Comparison of ENCODE assay signal across 8 cellular contexts in the genomic region with DNA sequence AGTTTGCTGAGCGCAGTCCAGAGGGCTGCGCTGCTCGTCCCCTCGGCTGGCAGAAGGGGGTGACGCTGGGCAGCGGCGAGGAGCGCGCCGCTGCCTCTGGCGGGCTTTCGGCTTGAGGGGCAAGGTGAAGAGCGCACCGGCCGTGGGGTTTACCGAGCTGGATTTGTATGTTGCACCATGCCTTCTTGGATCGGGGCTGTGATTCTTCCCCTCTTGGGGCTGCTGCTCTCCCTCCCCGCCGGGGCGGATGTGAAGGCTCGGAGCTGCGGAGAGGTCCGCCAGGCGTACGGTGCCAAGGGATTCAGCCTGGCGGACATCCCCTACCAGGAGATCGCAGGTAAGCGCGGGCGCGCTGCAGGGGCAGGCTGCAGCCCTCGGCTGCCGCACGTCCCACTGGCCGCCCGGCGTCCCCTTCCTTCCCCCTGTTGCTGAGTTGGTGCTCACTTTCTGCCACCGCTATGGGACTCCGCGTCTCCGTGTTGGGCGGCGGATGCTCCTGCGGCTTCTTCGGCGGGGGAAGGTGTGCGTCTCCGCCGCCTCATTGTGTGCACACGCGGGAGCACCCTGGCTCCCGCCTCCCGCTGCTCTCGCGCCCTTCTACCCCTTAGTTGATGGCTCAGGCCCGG. TPM values are rescaled to one million over a fixed set of nuclear protein-coding genes. Genes with fewer than 3 reads are reported as not detected.
A peak's percentile ranks its signal among the peaks of the same experiment; 100 is the strongest.
DNase-seq lines count a peak whose midpoint lies in the region; TF ChIP-seq lines count a peak whose summit lies in the region.

No MANE protein-coding gene starts in this region.

- H3F3A ChIP-seq in smooth muscle cell (ENCODE audit: low read depth), result no peaks in the 10 kb centered on the region

- WGBS in smooth muscle cell (ENCODE audit: low lambda C conversion rate), result under 1% methylated on average over 49 of the region's 56 CpGs

- TF ChIP-seq CTCF in WI38 (IDR thresholded peaks at IDR 0.05; ENCODE audit: low read depth, low read length) (no peak), smooth muscle cell (IDR thresholded peaks at IDR 0.05; ENCODE audit: borderline replicate concordance, insufficient read depth, poor library complexity, severe bottlenecking) (no peak)

- no peaks in the 10 kb centered on the region for H3K36me3 ChIP-seq in iPS-15b (ENCODE audit: control insufficient read depth, insufficient read depth, low read length)
- H3K36me3 ChIP-seq in smooth muscle cell (ENCODE audit: low read depth), result no peaks in the 10 kb centered on the region

- H3K9ac ChIP-seq in iPS-15b (ENCODE audit: low read depth, low read length), result peak overlapping the region; percentile 80
- H3K9ac ChIP-seq in smooth muscle cell (ENCODE audit: low read depth), result peak overlapping the region; percentile 69

- DNase-seq in COLO668 (lab: John Stamatoyannopoulos, UW; ENCODE audit: unreplicated experiment) (peak; percentile 93), NCI-H1092 treated with DMSO at 0.1 percent for 48 hours (lab: John Stamatoyannopoulos, UW) (peak; percentile 94), smooth muscle cell (lab: John Stamatoyannopoulos, UW; ENCODE audit: unreplicated experiment) (peak; percentile 56), NOMO-1 (lab: John Stamatoyannopoulos, UW; ENCODE audit: unreplicated experiment in 2 of 2) (no peak), middle frontal gyrus (ENCODE audit: extremely low spot score, low spot score) (no peak)
- no peak for DNase-seq in stimulated activated naive CD4-positive, alpha-beta T cell (lab: John Stamatoyannopoulos, UW)

- peaks cover 26% of the 10 kb centered on the region for H3K4me1 ChIP-seq in iPS-15b (ENCODE audit: control insufficient read depth, insufficient read depth, low read length)
- peaks cover 36% of the 10 kb centered on the region for H3K4me1 ChIP-seq in smooth muscle cell (ENCODE audit: low read depth)

- peaks cover 37% of the 10 kb centered on the region for H3K79me2 ChIP-seq in smooth muscle cell (ENCODE audit: low read depth)

- H3K9me3 ChIP-seq in iPS-15b (ENCODE audit: control insufficient read depth, insufficient read depth, low read length) (no peaks in the 10 kb centered on the region), smooth muscle cell (replicated peaks; ENCODE audit: low read depth) (no peaks in the 10 kb centered on the region)

- peak overlapping the region; percentile 87 for H3K4me2 ChIP-seq in smooth muscle cell

- peak overlapping the region; percentile 64 for H3K27ac ChIP-seq in smooth muscle cell (ENCODE audit: low read depth)

- peak overlapping the region; percentile 78 for H3K4me3 ChIP-seq in WI38 (ENCODE audit: low read depth, low read length)
- H3K4me3 ChIP-seq in iPS-15b (ENCODE audit: low read depth, low read length), result peak overlapping the region; percentile 85
- H3K4me3 ChIP-seq in smooth muscle cell, result peak overlapping the region; percentile 75

- peaks cover 25% of the 10 kb centered on the region for H3K27me3 ChIP-seq in iPS-15b (ENCODE audit: control insufficient read depth, insufficient read depth, low read length)
- H3K27me3 ChIP-seq in smooth muscle cell (ENCODE audit: low read depth), result no peaks in the 10 kb centered on the region

- H2AFZ ChIP-seq in smooth muscle cell (ENCODE audit: low read depth), result peak overlapping the region; percentile 93

- no peaks in the 10 kb centered on the region for H4K20me1 ChIP-seq in smooth muscle cell (ENCODE audit: low read depth)

RNA-seq across cellular contexts. Expression of a gene that starts 0.8 kb away (rescaled TPM):
- 68.5 and 85.4 TPM in 2 replicates for total RNA-seq in smooth muscle cell
- polyA plus RNA-seq in smooth muscle cell, result 18.2 and 19.7 TPM in 2 replicates

Comparison
In these comparisons a context has a peak if more than half of its experiments do, and no peak if none do; other contexts are left out.
1. DNase-seq: peak in COLO668 (single experiment), NCI-H1092 treated with DMSO at 0.1 percent for 48 hours (single experiment) and smooth muscle cell (single experiment); none in NOMO-1 (0 of 2), middle frontal gyrus (single experiment) and stimulated activated naive CD4-positive, alpha-beta T cell (0 of 6).
2. Peak in every context shown above with its lines, with median percentiles within 50 percentile points of each other: H3K4me3 ChIP-seq.